In genomic region chr14:68285421-68286179, GRCh38 we compare ENCODE assay signal across 8 cellular contexts.
DNase-seq lines count a peak whose midpoint lies in the region; ATAC-seq, FAIRE-seq and TF ChIP-seq lines count a peak whose summit lies in the region.

No MANE protein-coding gene starts in this region.

- WGBS in HepG2 (ENCODE audit: low lambda C conversion rate) = 99% methylated on average over 10 of the region's 11 CpGs

- H3K4me3 ChIP-seq in gastrocnemius medialis (no peak overlapping the region), HepG2 (replicated peaks in 1 of 3; ENCODE audit: insufficient read depth in 1 of 3, low read depth in 2 of 3, low read length in 3 of 3) (no peak overlapping the region)

- H3K9me3 ChIP-seq in gastrocnemius medialis = no peaks in the 10 kb centered on the region
- H3K9me3 ChIP-seq in HepG2 (ENCODE audit: low read length) = no peaks in the 10 kb centered on the region

- no peak for FAIRE-seq in HepG2 (lab: Jason Lieb, UNC)

- intact Hi-C loops in gastrocnemius medialis (cut with DNase I; ENCODE audit: low total_unique reads) (no loop called here), HepG2 (cut with micrococcal nuclease; ENCODE audit: unreplicated experiment) (no loop called here)

- no peaks in the 10 kb centered on the region for H4K20me1 ChIP-seq in HepG2 (ENCODE audit: insufficient read depth, low read length)

- BruUV-seq in HepG2 (replicated peaks; lab: Mats Ljungman, UMichigan) = no TSS peak

- H3K9ac ChIP-seq in HepG2 (ENCODE audit: insufficient read depth, low read depth, low read length) = no peak overlapping the region

- TF ChIP-seq POLR2A in GM19099 (IDR thresholded peaks at IDR 0.05; ENCODE audit: extremely low read depth, insufficient read length, low read depth) = peak; percentile 53
- TF ChIP-seq POLR2A in gastrocnemius medialis (IDR thresholded peaks at IDR 0.05) = no peak
- TF ChIP-seq POLR2A in HepG2 (IDR thresholded peaks at IDR 0.05; ENCODE audit: insufficient read depth in 1 of 2, low read depth in 2 of 2, low read length in 2 of 2) = no peak

- no peak for TF ChIP-seq CTCF in gastrocnemius medialis (IDR thresholded peaks at IDR 0.05 in 4 of 5, conservative IDR thresholded peaks at IDR 0.05 in 1 of 5)
- TF ChIP-seq CTCF in HepG2 (CRISPR knock-in tag; IDR thresholded peaks at IDR 0.05) = no peak

- ATAC-seq in gastrocnemius medialis (no peak), HepG2 (no peak)

- in situ Hi-C loops in gastrocnemius medialis (cut with MboI; ENCODE audit: low sequenced_read_pairs in 4 of 4) (no loop called here), HepG2 (cut with HindIII; ENCODE audit: extremely low pct_ligation_motif_present, low pct_unique_long_range_greater_than_20kb) (no loop called here)

- H3K4me1 ChIP-seq in gastrocnemius medialis (peaks cover 0 to 8% of the 10 kb centered on the region in 2 donors), HepG2 (ENCODE audit: insufficient read depth, low read length) (peaks cover 39% of the 10 kb centered on the region)

- peak overlapping the region in 2 of 4 donors; percentile 6 to 38 for H3K27ac ChIP-seq in gastrocnemius medialis
- H3K27ac ChIP-seq in HepG2 (ENCODE audit: extremely low read length, insufficient read depth, low read length) = no peak overlapping the region

- TF ChIP-seq EP300 in HepG2 (IDR thresholded peaks at IDR 0.05; ENCODE audit: low read depth in 2 of 2, low read length in 2 of 2) (no peak), HepG2 (CRISPR knock-in tag; IDR thresholded peaks at IDR 0.05; ENCODE audit: borderline replicate concordance) (no peak)

- TF ChIP-seq RAD21 in HepG2 (CRISPR knock-in tag; IDR thresholded peaks at IDR 0.05) = no peak

- CTCF ChIA-PET in HepG2 (lab: Yijun Ruan, JAX; ENCODE audit: low intra/inter-chr PET ratio, low total read pairs) = no interaction called here

- H2AFZ ChIP-seq in HepG2 (ENCODE audit: low read length) = no peak overlapping the region

- DNase-seq in T-helper 22 cell (ENCODE audit: low read depth) (peak; percentile 28), gastrocnemius medialis (no peak), NCI-H446 (lab: John Stamatoyannopoulos, UW) (no peak), HepG2 (ENCODE audit: low spot score) (no peak), NCI-H2227 (lab: John Stamatoyannopoulos, UW; ENCODE audit: unreplicated experiment) (no peak)
- peak; percentile 16 for DNase-seq in effector CD4-positive, alpha-beta T cell
- peak; percentile 34 for DNase-seq in stimulated activated CD8-positive, alpha-beta memory T cell treated with anti-CD3 and anti-CD28 coated beads, Interleukin-12 subunit alpha, Interleukin-12 subunit beta, amount 100 ng/mL, for 4 hours (ENCODE audit: low read depth)

- H3K4me2 ChIP-seq in HepG2 (ENCODE audit: low read depth, low read length) = no peak overlapping the region

- H3K36me3 ChIP-seq in gastrocnemius medialis (no peaks in the 10 kb centered on the region), HepG2 (replicated peaks in 1 of 2; ENCODE audit: control insufficient read depth in 1 of 2, insufficient read depth in 2 of 2, low read length in 2 of 2) (no peaks in the 10 kb centered on the region)

- H3K79me2 ChIP-seq in HepG2 (ENCODE audit: insufficient read depth, low read length) = no peaks in the 10 kb centered on the region

- POLR2A ChIA-PET in HepG2 (lab: Yijun Ruan, JAX) = no interaction called here

- H3K27me3 ChIP-seq in gastrocnemius medialis = no peaks in the 10 kb centered on the region
- H3K27me3 ChIP-seq in HepG2 (ENCODE audit: control insufficient read depth in 1 of 2, insufficient read depth in 2 of 2, low read length in 2 of 2) = no peaks in the 10 kb centered on the region

TF ChIP-seq in HepG2, 621 proteins besides CTCF, POLR2A, EP300 and RAD21 (continues in another document):
- TF ChIP-seq ZNF891 (CRISPR knock-in tag; IDR thresholded peaks at IDR 0.05) (no peak), PBX2 (CRISPR knock-in tag; IDR thresholded peaks at IDR 0.05) (no peak), SP140L (CRISPR knock-in tag; IDR thresholded peaks at IDR 0.05; ENCODE audit: borderline replicate concordance) (no peak), CBX5 (CRISPR knock-in tag; IDR thresholded peaks at IDR 0.05; ENCODE audit: borderline replicate concordance) (no peak), ZNF710 (CRISPR knock-in tag; IDR thresholded peaks at IDR 0.05; ENCODE audit: borderline replicate concordance) (no peak), MZF1 (CRISPR knock-in tag; IDR thresholded peaks at IDR 0.05; ENCODE audit: borderline replicate concordance) (no peak), ZNF260 (CRISPR knock-in tag; IDR thresholded peaks at IDR 0.05; ENCODE audit: borderline replicate concordance, low read depth) (no peak), ZBED4 (CRISPR knock-in tag; IDR thresholded peaks at IDR 0.05; ENCODE audit: borderline replicate concordance) (no peak), ZBTB26 (CRISPR knock-in tag; IDR thresholded peaks at IDR 0.05; ENCODE audit: borderline replicate concordance) (no peak)

Comparison
In these comparisons a context has a peak if more than half of its experiments do, and no peak if none do; other contexts are left out.
1. DNase-seq: peak in T-helper 22 cell (single experiment), effector CD4-positive, alpha-beta T cell (single experiment) and stimulated activated CD8-positive, alpha-beta memory T cell treated with anti-CD3 and anti-CD28 coated beads, Interleukin-12 subunit alpha, Interleukin-12 subunit beta, amount 100 ng/mL, for 4 hours (single experiment); none in gastrocnemius medialis (0 of 2), NCI-H446 (0 of 2), HepG2 (single experiment) and NCI-H2227 (single experiment).